Comparison of ENCODE assay signal across 8 cellular contexts in genomic region chr19:36116344-36116637, GRCh38. TPM values are rescaled to one million over a fixed set of nuclear protein-coding genes. Genes with fewer than 3 reads are reported as not detected.
A peak's percentile ranks its signal among the peaks of the same experiment; 100 is the strongest.
DNase-seq lines count a peak whose midpoint lies in the region; ATAC-seq, FAIRE-seq and TF ChIP-seq lines count a peak whose summit lies in the region.

No MANE protein-coding gene starts in this region.

- H2AFZ ChIP-seq in mammary epithelial cell (ENCODE audit: low read depth, low read length) = peak overlapping the region; percentile 86

- no peak overlapping the region for H3K9ac ChIP-seq in HUES48 (ENCODE audit: low read depth, low read length)
- H3K9ac ChIP-seq in mammary epithelial cell (ENCODE audit: insufficient read depth, low read length) = peak overlapping the region; percentile 51
- peak overlapping the region; percentile 56 for H3K9ac ChIP-seq in mucosa of stomach (ENCODE audit: low read length)

- dilution Hi-C loops in mammary epithelial cell (cut with HindIII; ENCODE audit: low sequenced_read_pairs) = no loop called here

- BruUV-seq in mammary epithelial cell (replicated peaks; lab: Mats Ljungman, UMichigan) = no TSS peak

- TF ChIP-seq RAD21 in A549 (conservative IDR thresholded peaks at IDR 0.05 in 1 of 2, IDR thresholded peaks at IDR 0.05 in 1 of 2) = no peak

- TF ChIP-seq POLR2A in A549 (IDR thresholded peaks at IDR 0.05; ENCODE audit: low read length) = no peak

- DNase-seq in A549 (ENCODE audit: low read depth in 1 of 2, low spot score in 1 of 2) (no peak), mammary epithelial cell (no peak), NCI-H2029 treated with DMSO at 0.1 percent for 48 hours (lab: John Stamatoyannopoulos, UW) (no peak), NCI-H1105 treated with DMSO at 0.1 percent for 48 hours (lab: John Stamatoyannopoulos, UW) (no peak)

- peak overlapping the region; percentile 75 for H3K4me3 ChIP-seq in A549
- peak overlapping the region; percentile 99 for H3K4me3 ChIP-seq in HUES48 (ENCODE audit: low read depth, low read length)
- H3K4me3 ChIP-seq in mammary epithelial cell (replicated peaks in 1 of 3; ENCODE audit: insufficient read depth in 1 of 3, low read depth in 2 of 3, low read length in 3 of 3) = peak overlapping the region; percentile 58 to 93 (median 64)
- H3K4me3 ChIP-seq in mucosa of stomach (ENCODE audit: low read length) = peak overlapping the region; percentile 95

- intact Hi-C loops in mammary epithelial cell (cut with micrococcal nuclease) = loop anchor here (1.0 to 5.0 kb wide), 2 partner anchors 62 to 216 kb away; partner anchors contain the start of genes THAP8 and WDR62

- H3K79me2 ChIP-seq in mammary epithelial cell (ENCODE audit: insufficient read depth, low read length) = peaks cover 41% of the 10 kb centered on the region

- ATAC-seq in A549 = no peak
- no peak for ATAC-seq in GM18498 (IDR thresholded peaks at IDR 0.05; ENCODE audit: unreplicated experiment)
- ATAC-seq in HG02759 (IDR thresholded peaks at IDR 0.05; ENCODE audit: unreplicated experiment) = no peak

- H3K4me2 ChIP-seq in A549 = peak overlapping the region; percentile 82
- peak overlapping the region; percentile 76 for H3K4me2 ChIP-seq in mammary epithelial cell (ENCODE audit: insufficient read depth, low read depth, low read length)

- no peak for TF ChIP-seq EP300 in A549 (IDR thresholded peaks at IDR 0.05)

- 95% methylated on average over 1 of the region's 1 CpG for WGBS in A549 (ENCODE audit: missing lambda C conversion rate)
- 88% methylated on average over 1 of the region's 1 CpG for WGBS in mammary epithelial cell (ENCODE audit: low coverage, missing lambda C conversion rate)

- H3K9me3 ChIP-seq in A549 = no peaks in the 10 kb centered on the region
- H3K9me3 ChIP-seq in HUES48 (ENCODE audit: control insufficient read depth, insufficient read depth, low read length) = no peaks in the 10 kb centered on the region
- no peaks in the 10 kb centered on the region for H3K9me3 ChIP-seq in mammary epithelial cell (replicated peaks; ENCODE audit: insufficient read depth, low read length)
- H3K9me3 ChIP-seq in mucosa of stomach (ENCODE audit: control insufficient read depth, low read length) = no peaks in the 10 kb centered on the region

- H4K20me1 ChIP-seq in mammary epithelial cell (ENCODE audit: insufficient read depth, low read length) = no peaks in the 10 kb centered on the region

- H3K4me1 ChIP-seq in A549 (peaks cover 25% of the 10 kb centered on the region), HUES48 (ENCODE audit: control insufficient read depth, insufficient read depth, low read length) (peaks cover 11% of the 10 kb centered on the region), mammary epithelial cell (ENCODE audit: insufficient read depth, low read length) (peaks cover 24% of the 10 kb centered on the region), mucosa of stomach (ENCODE audit: control insufficient read depth, insufficient read depth, low read length) (peaks cover 14% of the 10 kb centered on the region)

- POLR2A ChIA-PET in A549 (lab: Yijun Ruan, JAX) = interaction anchor here (1.0 to 3.4 kb wide), 5 partner anchors 12 to 61 kb away, joined by 4 to 65 read pairs (median 8); partner anchors contain the start of genes CAPNS1, THAP8 and WDR62

- TF ChIP-seq CTCF in A549 (IDR thresholded peaks at IDR 0.05) = no peak
- no peak for TF ChIP-seq CTCF in mammary epithelial cell (conservative IDR thresholded peaks at IDR 0.05 in 1 of 2, IDR thresholded peaks at IDR 0.05 in 1 of 2; ENCODE audit: extremely low read depth in 1 of 2, insufficient read depth in 1 of 2, low read depth in 1 of 2, low read length in 2 of 2)

- FAIRE-seq in A549 (lab: Jason Lieb, UNC) = peak; percentile 28

- H3K27ac ChIP-seq in A549 = peak overlapping the region; percentile 82 to 91
- no peak overlapping the region for H3K27ac ChIP-seq in HUES48 (ENCODE audit: low read depth, low read length)
- no peak overlapping the region for H3K27ac ChIP-seq in mammary epithelial cell (ENCODE audit: insufficient read depth, low read depth, low read length)

- H3K27me3 ChIP-seq in HUES48 (ENCODE audit: control insufficient read depth, insufficient read depth, low read length) (no peaks in the 10 kb centered on the region), mammary epithelial cell (ENCODE audit: insufficient read depth, low read length) (no peaks in the 10 kb centered on the region), mucosa of stomach (ENCODE audit: control insufficient read depth, insufficient read depth, low read length) (no peaks in the 10 kb centered on the region)

- in situ Hi-C loops in mammary epithelial cell (cut with MboI; ENCODE audit: low sequenced_read_pairs in 2 of 2) = no loop called here

- H3K36me3 ChIP-seq in HUES48 (ENCODE audit: control insufficient read depth, insufficient read depth, low read length) = peaks cover 50% of the 10 kb centered on the region
- H3K36me3 ChIP-seq in mammary epithelial cell (ENCODE audit: insufficient read depth, low read length) = no peaks in the 10 kb centered on the region
- H3K36me3 ChIP-seq in mucosa of stomach (ENCODE audit: control insufficient read depth, insufficient read depth, low read length) = no peaks in the 10 kb centered on the region

- CTCF ChIA-PET in A549 (lab: Yijun Ruan, JAX) (interaction anchor here (0.7 to 6.5 kb wide), 8 partner anchors 12 to 193 kb away, joined by 3 to 82 read pairs (median 5); partner anchors contain the start of gene CAPNS1), mammary epithelial cell (lab: Charles Lee; ENCODE audit: low non-redundant PET) (no interaction called here)

TF ChIP-seq in A549, 52 proteins besides CTCF, POLR2A, EP300 and RAD21:
- TF ChIP-seq PBX3 (IDR thresholded peaks at IDR 0.05) (no peak), CHD4 (IDR thresholded peaks at IDR 0.05; ENCODE audit: borderline replicate concordance) (no peak), SMC3 (IDR thresholded peaks at IDR 0.05) (no peak), MAFK (IDR thresholded peaks at IDR 0.05; ENCODE audit: partially characterized antibody) (no peak), PHF8 (IDR thresholded peaks at IDR 0.05; ENCODE audit: borderline replicate concordance, low read depth) (no peak), ZFP36 (IDR thresholded peaks at IDR 0.05; ENCODE audit: borderline replicate concordance, partially characterized antibody) (peak; percentile 78)

RNA-seq across cellular contexts. Expression of gene TBCB, which starts 1.0 kb away (rescaled TPM):
- polyA plus RNA-seq in A549 (2011; rRNA removed) (384 and 395 TPM in 2 replicates), A549 (2017; fragmentation: RNase III; extraction: RNeasy Plus Mini Kit Qiagen cat#74134 plus additional on column Dnase treatment) (352 to 400 TPM (median 397 TPM) in 3 replicates), mammary epithelial cell (177 TPM)
- polyA plus RNA-seq in A549 (2012; cell fraction: cytosol; rRNA removed) = 1,257 and 1,314 TPM in 2 replicates
- 726 and 838 TPM in 2 replicates for polyA plus RNA-seq in A549 (2012; cell fraction: nucleus; rRNA removed)
- 256 and 287 TPM in 2 replicates for polyA minus RNA-seq in A549 (2011; rRNA and poly(A)+ RNA removed)
- 100 to 1,000 TPM; 139 to 149 TPM for total RNA-seq in mammary epithelial cell
- polyA minus RNA-seq in mammary epithelial cell = 155 TPM

RNA-seq across cellular contexts. Expression of gene POLR2I, which starts 1.6 kb away (rescaled TPM):
- polyA plus RNA-seq in A549 (2011; rRNA removed) (107 and 123 TPM in 2 replicates), A549 (2017; fragmentation: RNase III; extraction: RNeasy Plus Mini Kit Qiagen cat#74134 plus additional on column Dnase treatment) (264 to 284 TPM (median 277 TPM) in 3 replicates), mammary epithelial cell (57.9 TPM)
- 490 and 587 TPM in 2 replicates for polyA plus RNA-seq in A549 (2012; cell fraction: cytosol; rRNA removed)
- polyA plus RNA-seq in A549 (2012; cell fraction: nucleus; rRNA removed) = 232 and 242 TPM in 2 replicates
- polyA minus RNA-seq in A549 (2011; rRNA and poly(A)+ RNA removed) = 379 and 495 TPM in 2 replicates
- total RNA-seq in mammary epithelial cell = 10 to 100 TPM; 28.7 to 84.5 TPM
- polyA minus RNA-seq in mammary epithelial cell = 46.7 TPM

RNA-seq across cellular contexts. Expression of gene OVOL3, which starts 5.3 kb away (rescaled TPM):
- not detected in 2 replicates for polyA plus RNA-seq in A549 (2011; rRNA removed)
- 0.43 and 0.70 TPM in 2 replicates for polyA plus RNA-seq in A549 (2012; cell fraction: cytosol; rRNA removed)
- 3.4 and 6.1 TPM in 2 replicates for polyA plus RNA-seq in A549 (2012; cell fraction: nucleus; rRNA removed)
- polyA plus RNA-seq in A549 (2017; fragmentation: RNase III; extraction: RNeasy Plus Mini Kit Qiagen cat#74134 plus additional on column Dnase treatment) = 0.14 to 0.63 TPM (median 0.31 TPM) in 3 replicates
- not detected in 2 replicates for polyA minus RNA-seq in A549 (2011; rRNA and poly(A)+ RNA removed)
- total RNA-seq in mammary epithelial cell = not detected
- not detected for polyA plus RNA-seq in mammary epithelial cell
- not detected for polyA minus RNA-seq in mammary epithelial cell

RNA-seq across cellular contexts. Expression of gene CAPNS1, which starts 23.6 kb away (rescaled TPM):
- polyA plus RNA-seq in A549 (2011; rRNA removed) = 1,014 and 1,236 TPM in 2 replicates
- 1,125 and 1,682 TPM in 2 replicates for polyA plus RNA-seq in A549 (2012; cell fraction: cytosol; rRNA removed)
- 829 and 1,189 TPM in 2 replicates for polyA plus RNA-seq in A549 (2012; cell fraction: nucleus; rRNA removed)
- polyA plus RNA-seq in A549 (2017; fragmentation: RNase III; extraction: RNeasy Plus Mini Kit Qiagen cat#74134 plus additional on column Dnase treatment) = 1,540 to 1,639 TPM (median 1,551 TPM) in 3 replicates
- 1,088 and 1,267 TPM in 2 replicates for polyA minus RNA-seq in A549 (2011; rRNA and poly(A)+ RNA removed)
- 1,000 to 10,000 TPM in 1 of 2 donors, 100 to 1,000 TPM in 1; 328 to 1,073 TPM for total RNA-seq in mammary epithelial cell
- 889 TPM for polyA plus RNA-seq in mammary epithelial cell
- 1,358 TPM for polyA minus RNA-seq in mammary epithelial cell

RNA-seq across cellular contexts. Expression of gene COX7A1, which starts 36.0 kb away (rescaled TPM):
- not detected in 2 replicates for polyA plus RNA-seq in A549 (2011; rRNA removed)
- polyA plus RNA-seq in A549 (2012; cell fraction: cytosol; rRNA removed) = not detected in 2 replicates
- not detected in 2 replicates for polyA plus RNA-seq in A549 (2012; cell fraction: nucleus; rRNA removed)
- polyA plus RNA-seq in A549 (2017; fragmentation: RNase III; extraction: RNeasy Plus Mini Kit Qiagen cat#74134 plus additional on column Dnase treatment) = not detected in 3 replicates
- polyA minus RNA-seq in A549 (2011; rRNA and poly(A)+ RNA removed) = not detected in 2 replicates
- 1 to 10 TPM in 1 of 2 donors, not detected in 1; 1.0 TPM for total RNA-seq in mammary epithelial cell
- not detected for polyA plus RNA-seq in mammary epithelial cell
- polyA minus RNA-seq in mammary epithelial cell = not detected

Comparison
In these comparisons a context has a peak if more than half of its experiments do, and no peak if none do; other contexts are left out.
1. H3K27ac ChIP-seq: peak in A549 (2 of 2); none in HUES48 (single experiment) and mammary epithelial cell (single experiment).
2. Peak in every context shown above with its lines, with median percentiles within 50 percentile points of each other: H3K4me3 ChIP-seq.